Comparison of ENCODE assay signal across 32 cellular contexts in the genomic region with DNA sequence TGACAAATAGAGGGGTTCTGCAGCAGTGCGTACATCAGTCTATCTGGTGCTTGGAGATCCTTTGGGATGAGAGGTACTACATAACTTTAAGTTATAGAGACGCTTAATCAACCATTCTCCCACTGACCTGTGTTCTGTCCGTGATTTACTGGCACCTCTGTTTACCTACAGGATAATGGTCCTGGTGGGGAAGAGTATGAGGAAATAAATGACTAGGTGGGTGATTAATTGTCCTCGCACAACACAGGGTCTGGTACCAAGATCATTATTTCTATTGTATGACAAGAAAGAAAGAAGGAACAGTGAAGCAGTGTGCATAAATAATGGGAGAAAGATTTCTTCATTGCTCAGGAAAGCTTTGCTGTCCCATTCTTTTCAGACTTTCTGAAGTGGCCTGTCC. TPM values are rescaled to one million over a fixed set of nuclear protein-coding genes. Genes with fewer than 3 reads are reported as not detected.
"Had no signal": no experiment of that assay in that cellular context is flagged by ENCODE, and none has a peak within 500 bp of the region (broad histone marks: within the 10 kb centered on the region; RNA-seq: fewer than 3 reads in every experiment).

No MANE protein-coding gene starts in this region.

- H3K27ac Mint-ChIP-seq: immature natural killer cell; naive thymus-derived CD4-positive, alpha-beta T cell; natural killer cell treated with Interleukin-12 subunit alpha and Interleukin-12 subunit beta and Interleukin-15 and Interleukin-18, amount 100 ng/mL, for 72 hours; progenitor cell of endocrine pancreas; stimulated activated naive B cell treated with anti-CD40 and anti-IgM and Interleukin-4, amounts not matched to agents 10 μg/mL and 1 μg/mL and 100 μg/mL, for 72 hours had no signal

- H3K36me3 Mint-ChIP-seq: immature natural killer cell; naive thymus-derived CD4-positive, alpha-beta T cell; natural killer cell treated with Interleukin-12 subunit alpha and Interleukin-12 subunit beta and Interleukin-15 and Interleukin-18, amount 100 ng/mL, for 72 hours; stimulated activated naive B cell treated with anti-CD40 and anti-IgM and Interleukin-4, amounts not matched to agents 10 μg/mL and 1 μg/mL and 100 μg/mL, for 72 hours had no signal

- H3K9me3 ChIP-seq: heart left ventricle, left ventricle myocardium inferior, mucosa of descending colon, neutrophil, right atrium auricular region, right lobe of liver, stomach, suprapubic skin, thoracic aorta, tibial artery, uterus had no signal

- H3K36me3 ChIP-seq: heart left ventricle, left ventricle myocardium inferior, neutrophil, right atrium auricular region, right lobe of liver, stomach, suprapubic skin, thoracic aorta, tibial artery, uterus had no signal

- H3K4me3 ChIP-seq: heart left ventricle, left ventricle myocardium inferior, lung, mucosa of descending colon, right atrium auricular region, right lobe of liver, skin epidermis, stomach, suprapubic skin, thoracic aorta, tibial artery, uterus had no signal

- H3K4me1 ChIP-seq: heart left ventricle, left ventricle myocardium inferior, right atrium auricular region, right lobe of liver, stomach had no signal

- DNase-seq: heart left ventricle; hypothalamus; immature natural killer cell; kidney; left colon; left ventricle myocardium inferior; mesendoderm; midbrain; mucosa of descending colon; naive thymus-derived CD4-positive, alpha-beta T cell; occipital lobe; right lobe of liver; stimulated activated CD4-positive, alpha-beta T cell treated with anti-CD3 and anti-CD28 coated beads, Interleukin-12 subunit alpha, Interleukin-12 subunit beta, amount 100 ng/mL, for 4 hours; stimulated activated CD4-positive, alpha-beta T cell treated with anti-CD3 and anti-CD28 coated beads, Interleukin-15, amount 100 ng/mL, for 24 hours; stimulated activated CD4-positive, alpha-beta T cell treated with anti-CD3 and anti-CD28 coated beads, Interleukin-2, amount 100 ng/mL, for 24 hours; stimulated activated CD4-positive, alpha-beta T cell treated with anti-CD3 and anti-CD28 coated beads, Interleukin-4, amount 100 ng/mL, for 1 hour; stimulated activated naive B cell treated with anti-CD40 and anti-IgM and Interleukin-4, amounts not matched to agents 10 μg/mL and 1 μg/mL and 100 μg/mL, for 72 hours; stimulated activated naive CD8-positive, alpha-beta T cell treated with anti-CD3 and anti-CD28 coated beads, Interleukin-15, Interleukin-2, amounts not matched to agents 100 U/mL and 50 U/mL, for 24 hours; stomach; tibial artery; trophoblast cell; uterus had no signal

- H3K9me3 Mint-ChIP-seq: naive thymus-derived CD4-positive, alpha-beta T cell; natural killer cell treated with Interleukin-12 subunit alpha and Interleukin-12 subunit beta and Interleukin-15 and Interleukin-18, amount 100 ng/mL, for 72 hours; neural crest cell; stimulated activated naive B cell treated with anti-CD40 and anti-IgM and Interleukin-4, amounts not matched to agents 10 μg/mL and 1 μg/mL and 100 μg/mL, for 72 hours had no signal

- ATAC-seq: heart left ventricle; left colon; mucosa of descending colon; naive thymus-derived CD4-positive, alpha-beta T cell; natural killer cell treated with Interleukin-12 subunit alpha and Interleukin-12 subunit beta and Interleukin-15 and Interleukin-18, amount 100 ng/mL, for 72 hours; right lobe of liver; stimulated activated naive B cell treated with anti-CD40 and anti-IgM and Interleukin-4, amounts not matched to agents 10 μg/mL and 1 μg/mL and 100 μg/mL, for 72 hours; stimulated activated naive CD8-positive, alpha-beta T cell treated with anti-CD3 and anti-CD28 coated beads, Interleukin-15, Interleukin-2, amounts not matched to agents 100 U/mL and 50 U/mL, for 24 hours had no signal

- H3K27me3 ChIP-seq: right atrium auricular region, right lobe of liver, suprapubic skin, tibial artery, uterus had no signal

- H3K4me1 Mint-ChIP-seq: immature natural killer cell; naive thymus-derived CD4-positive, alpha-beta T cell; stimulated activated naive B cell treated with anti-CD40 and anti-IgM and Interleukin-4, amounts not matched to agents 10 μg/mL and 1 μg/mL and 100 μg/mL, for 72 hours had no signal

- H3K27ac ChIP-seq: heart left ventricle, left ventricle myocardium inferior, neutrophil, right atrium auricular region, right lobe of liver, skin epidermis, stomach, suprapubic skin, thoracic aorta, tibial artery, uterus had no signal

- FAIRE-seq: islet of Langerhans, kidney had no signal

- H3K4me3 Mint-ChIP-seq: immature natural killer cell; naive thymus-derived CD4-positive, alpha-beta T cell; natural killer cell treated with Interleukin-12 subunit alpha and Interleukin-12 subunit beta and Interleukin-15 and Interleukin-18, amount 100 ng/mL, for 72 hours; neural crest cell; stimulated activated naive B cell treated with anti-CD40 and anti-IgM and Interleukin-4, amounts not matched to agents 10 μg/mL and 1 μg/mL and 100 μg/mL, for 72 hours had no signal

RNA-seq across cellular contexts. Expression of a gene that starts 60.0 kb away (rescaled TPM):
- total RNA-seq: naive thymus-derived CD4-positive, alpha-beta T cell; natural killer cell treated with Interleukin-12 subunit alpha and Interleukin-12 subunit beta and Interleukin-15 and Interleukin-18, amount 100 ng/mL, for 72 hours had no signal
